ENCODE assay signal across 15 cellular contexts in the genomic region with DNA sequence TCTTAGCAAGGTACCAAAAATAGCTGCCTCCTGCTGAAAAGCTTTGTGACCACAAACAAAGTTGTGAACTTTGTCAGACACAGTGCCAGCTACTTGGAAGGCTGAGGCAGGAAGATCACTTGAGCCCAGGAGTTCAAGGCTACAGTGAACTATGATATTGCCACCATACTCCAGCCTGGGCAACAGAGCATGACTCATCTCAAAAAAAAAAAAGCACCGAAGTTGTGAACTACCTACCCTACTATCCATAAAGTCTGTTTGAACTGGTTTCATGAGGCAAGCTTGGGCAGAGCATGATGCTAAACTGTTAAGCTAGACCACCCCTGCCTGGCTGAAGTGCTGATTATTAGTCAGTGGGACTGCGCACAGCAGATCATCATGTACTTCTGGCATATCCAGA.
A peak's percentile ranks its signal among the peaks of the same experiment; 100 is the strongest.
DNase-seq lines count a peak whose midpoint lies in the region; ATAC-seq lines count a peak whose summit lies in the region.
"Had no signal": no experiment of that assay in that cellular context is flagged by ENCODE, and none has a peak within 500 bp of the region (broad histone marks: within the 10 kb centered on the region; RNA-seq: fewer than 3 reads in every experiment).

No MANE protein-coding gene starts in this region.

- intact Hi-C loops in activated CD4-positive, alpha-beta T cell treated with anti-CD3 and anti-CD28 coated beads for 36 hours (cut with DNase I, micrococcal nuclease), result no loop called here
- intact Hi-C loops in left ventricle myocardium superior (cut with micrococcal nuclease), result no loop called here

- no peak for DNase-seq in activated CD4-positive, alpha-beta T cell treated with anti-CD3 and anti-CD28 coated beads for 36 hours
- DNase-seq in activated CD4-positive, alpha-beta T cell treated with anti-CD3 and anti-CD28 coated beads, Interleukin-2, amount 50 U/mL, for 1 hour, result no peak
- DNase-seq in MV-4-11 (lab: John Stamatoyannopoulos, UW) (peak; percentile 20), renal cortical epithelial cell (ENCODE audit: low read depth) (peak; percentile 41), left ventricle myocardium superior (no peak), hypothalamus (lab: John Stamatoyannopoulos, UW) (no peak)
- DNase-seq in effector memory CD8-positive, alpha-beta T cell, result no peak
- DNase-seq: heart right ventricle; left cardiac atrium; naive thymus-derived CD4-positive, alpha-beta T cell; NCI-H1417 treated with DMSO at 0.1 percent for 48 hours; NCI-H446 treated with DMSO at 0.1 percent for 48 hours; stimulated activated CD4-positive, alpha-beta T cell treated with anti-CD3 and anti-CD28 coated beads, Interleukin-4, amount 100 ng/mL, for 1 hour; uterus had no signal

- no peak overlapping the region for H3K4me3 Mint-ChIP-seq in activated CD4-positive, alpha-beta T cell treated with anti-CD3 and anti-CD28 coated beads for 36 hours
- no peak overlapping the region for H3K4me3 Mint-ChIP-seq in effector memory CD8-positive, alpha-beta T cell
- H3K4me3 Mint-ChIP-seq: naive thymus-derived CD4-positive, alpha-beta T cell had no signal

- POLR2A ChIA-PET in activated CD4-positive, alpha-beta T cell treated with anti-CD3 and anti-CD28 coated beads for 36 hours (lab: Charles Lee), result no interaction called here

- H3K27ac Mint-ChIP-seq in activated CD4-positive, alpha-beta T cell treated with anti-CD3 and anti-CD28 coated beads for 36 hours, result peak overlapping the region; percentile 51
- peak overlapping the region in 1 of 2 donors; percentile 86 for H3K27ac Mint-ChIP-seq in effector memory CD8-positive, alpha-beta T cell

- no peaks in the 10 kb centered on the region for H3K27me3 Mint-ChIP-seq in activated CD4-positive, alpha-beta T cell treated with anti-CD3 and anti-CD28 coated beads for 36 hours
- no peaks in the 10 kb centered on the region for H3K27me3 Mint-ChIP-seq in effector memory CD8-positive, alpha-beta T cell
- H3K27me3 Mint-ChIP-seq: naive thymus-derived CD4-positive, alpha-beta T cell had no signal

- H3K9me3 Mint-ChIP-seq in activated CD4-positive, alpha-beta T cell treated with anti-CD3 and anti-CD28 coated beads for 36 hours (ENCODE audit: low read depth), result no peaks in the 10 kb centered on the region
- no peaks in the 10 kb centered on the region for H3K9me3 Mint-ChIP-seq in effector memory CD8-positive, alpha-beta T cell

- peak; percentile 94 for ATAC-seq in activated CD4-positive, alpha-beta T cell treated with anti-CD3 and anti-CD28 coated beads for 36 hours
- ATAC-seq in effector memory CD8-positive, alpha-beta T cell (replicated peaks), result peak; percentile 35
- ATAC-seq in left ventricle myocardium superior (no peak), GM18867 (IDR thresholded peaks at IDR 0.05; ENCODE audit: unreplicated experiment) (no peak)
- ATAC-seq: naive thymus-derived CD4-positive, alpha-beta T cell had no signal

- CTCF ChIA-PET in activated CD4-positive, alpha-beta T cell treated with anti-CD3 and anti-CD28 coated beads for 36 hours (lab: Charles Lee), result interaction anchor here (0.6 to 1.6 kb wide), 10 partner anchors 8 to 709 kb away, joined by 3 to 5 read pairs (median 4); no protein-coding TSS in a partner anchor

- peaks cover 8% of the 10 kb centered on the region for H3K4me1 Mint-ChIP-seq in activated CD4-positive, alpha-beta T cell treated with anti-CD3 and anti-CD28 coated beads for 36 hours
- peaks cover 9 to 19% of the 10 kb centered on the region in 2 donors for H3K4me1 Mint-ChIP-seq in effector memory CD8-positive, alpha-beta T cell (ENCODE audit: low read depth in 2 of 2)

- H3K36me3 Mint-ChIP-seq in activated CD4-positive, alpha-beta T cell treated with anti-CD3 and anti-CD28 coated beads for 36 hours (ENCODE audit: low read depth), result peaks cover 19% of the 10 kb centered on the region
- peaks cover 49% of the 10 kb centered on the region for H3K36me3 Mint-ChIP-seq in effector memory CD8-positive, alpha-beta T cell (ENCODE audit: insufficient read depth)

Comparison
In these comparisons a context has a peak if more than half of its experiments do, and no peak if none do; other contexts are left out.
1. ATAC-seq: peak in activated CD4-positive, alpha-beta T cell treated with anti-CD3 and anti-CD28 coated beads for 36 hours (single experiment) and effector memory CD8-positive, alpha-beta T cell (single experiment); none in left ventricle myocardium superior (single experiment) and GM18867 (single experiment).
2. DNase-seq: peak in MV-4-11 (single experiment) and renal cortical epithelial cell (single experiment); none in activated CD4-positive, alpha-beta T cell treated with anti-CD3 and anti-CD28 coated beads for 36 hours (single experiment), activated CD4-positive, alpha-beta T cell treated with anti-CD3 and anti-CD28 coated beads, Interleukin-2, amount 50 U/mL, for 1 hour (single experiment), effector memory CD8-positive, alpha-beta T cell (0 of 3), left ventricle myocardium superior (single experiment) and hypothalamus (0 of 51).